In the genomic region with DNA sequence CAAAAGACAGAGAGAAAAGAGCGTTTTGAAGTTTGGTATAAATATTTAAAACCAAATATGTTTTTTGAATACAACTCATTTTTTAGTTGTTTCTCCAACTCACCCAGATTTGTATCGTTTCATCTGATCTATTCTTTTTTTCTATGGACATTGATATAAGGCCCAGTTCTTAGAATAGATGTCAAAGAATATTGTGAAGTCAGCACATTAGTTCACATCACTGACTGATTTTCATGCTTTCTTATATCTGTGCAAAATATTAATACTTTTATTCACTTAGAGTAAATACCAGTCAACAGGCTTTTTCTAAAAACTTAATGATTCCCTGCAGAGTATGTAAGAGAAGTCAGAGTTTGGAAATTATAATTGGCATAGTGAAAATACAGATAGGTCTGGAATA, we compare ENCODE assay signal across 32 cellular contexts.
"Had no signal": no experiment of that assay in that cellular context is flagged by ENCODE, and none has a peak within 500 bp of the region (broad histone marks: within the 10 kb centered on the region; RNA-seq: fewer than 3 reads in every experiment).

No MANE protein-coding gene starts in this region.

- FAIRE-seq: bronchial epithelial cell, TTC549 had no signal

- H3K27ac ChIP-seq: ascending aorta, cardiac muscle cell, VCaP had no signal

- ATAC-seq: activated CD8-positive, alpha-beta T cell treated with anti-CD3 and anti-CD28 coated beads for 36 hours; activated naive CD4-positive, alpha-beta T cell treated with anti-CD3 and anti-CD28 coated beads, Interleukin-2, amount 50 U/mL, for 72 hours; activated T-cell treated with anti-CD3 and anti-CD28 coated beads, Interleukin-2, amount 50 U/mL, for 4 hours; activated T-cell treated with anti-CD3 and anti-CD28 coated beads, Interleukin-2, amount 50 U/mL, for 72 hours; activated T-helper 17 cell treated with anti-CD3 and anti-CD28 coated beads, Interleukin-2, amount 50 U/mL, for 72 hours had no signal

- DNase-seq: activated B cell treated with CpG ODN at 0.5 μM for 24 hours; activated CD4-positive, alpha-beta memory T cell treated with anti-CD3 and anti-CD28 coated beads for 36 hours; activated CD4-positive, alpha-beta T cell treated with anti-CD3 and anti-CD28 coated beads for 4 hours; activated CD4-positive, alpha-beta T cell treated with anti-CD3 and anti-CD28 coated beads, Interleukin-2, amount 10 ng/mL, durations not matched to agents 24 days and 14 days; activated CD4-positive, alpha-beta T cell treated with anti-CD3 and anti-CD28 coated beads, Interleukin-2, amount 50 U/mL, for 1 hour; activated CD4-positive, alpha-beta T cell treated with anti-CD3 and anti-CD28 coated beads, Interleukin-2, amount 50 U/mL, for 4 hours; activated CD4-positive, CD25-positive, alpha-beta regulatory T cell treated with anti-CD3 and anti-CD28 coated beads, Interleukin-2, amount 50 U/mL, for 72 hours; activated CD8-positive, alpha-beta memory T cell treated with anti-CD3 and anti-CD28 coated beads, Interleukin-2, amount 50 U/mL, for 4 hours; activated CD8-positive, alpha-beta T cell treated with anti-CD3 and anti-CD28 coated beads for 36 hours; activated effector memory CD4-positive, alpha-beta T cell treated with anti-CD3 and anti-CD28 coated beads, Interleukin-2, amount 50 U/mL, for 16 hours; activated gamma-delta T cell treated with Interleukin-2 at 50 U/mL for 16 hours; activated naive CD4-positive, alpha-beta T cell; activated naive CD4-positive, alpha-beta T cell treated with anti-CD3 and anti-CD28 coated beads for 36 hours; activated naive CD4-positive, alpha-beta T cell treated with anti-CD3 and anti-CD28 coated beads, Interleukin-2, amount 50 U/mL, for 16 hours; activated naive CD8-positive, alpha-beta T cell treated with anti-CD3 and anti-CD28 coated beads for 36 hours; activated T-cell treated with anti-CD3 and anti-CD28 coated beads for 4 hours; activated T-cell treated with anti-CD3 and anti-CD28 coated beads, Interleukin-2, amount 50 U/mL, for 1 hour; activated T-cell treated with anti-CD3 and anti-CD28 coated beads, Interleukin-2, amount 50 U/mL, for 4 hours; activated T-cell treated with anti-CD3 and anti-CD28 coated beads, Interleukin-2, amount 50 U/mL, for 72 hours; amygdala; anterior cingulate cortex; caudate nucleus; cerebellar nuclear complex; T-helper 2 cell; T-helper 9 cell had no signal

- H3K4me3 ChIP-seq: ascending aorta, cardiac muscle cell had no signal

- H3K27me3 ChIP-seq: ascending aorta, cardiac muscle cell had no signal

- H3K4me1 ChIP-seq: ascending aorta had no signal

- H3K36me3 ChIP-seq: ascending aorta, cardiac muscle cell had no signal

- H3K9me3 ChIP-seq: ascending aorta had no signal
